In genomic region chr3:15794303-15794771, GRCh38 we compare ENCODE assay signal across 8 cellular contexts. TPM values are rescaled to one million over a fixed set of nuclear protein-coding genes. Genes with fewer than 3 reads are reported as not detected.
DNase-seq lines count a peak whose midpoint lies in the region; ATAC-seq, FAIRE-seq and TF ChIP-seq lines count a peak whose summit lies in the region.

No MANE protein-coding gene starts in this region.

- no peak overlapping the region for H3K4me3 ChIP-seq in pancreas

- ATAC-seq in GM18873 (IDR thresholded peaks at IDR 0.05; ENCODE audit: low FRiP score, unreplicated experiment) = peak; percentile 42
- ATAC-seq in pancreas = no peak
- no peak for ATAC-seq in HG02840 (IDR thresholded peaks at IDR 0.05; ENCODE audit: low FRiP score, unreplicated experiment)

- H3K4me1 Mint-ChIP-seq in MCF 10A (ENCODE audit: insufficient read depth, unreplicated experiment) = peaks cover 30% of the 10 kb centered on the region

- no peaks in the 10 kb centered on the region for H3K9me3 ChIP-seq in pancreas

- H3K4me3 Mint-ChIP-seq in MCF 10A (ENCODE audit: unreplicated experiment) = peak overlapping the region; percentile 89

- peaks cover 49% of the 10 kb centered on the region for H3K36me3 Mint-ChIP-seq in MCF 10A (ENCODE audit: insufficient read depth, unreplicated experiment)

- TF ChIP-seq CTCF in MCF 10A (IDR thresholded peaks at IDR 0.05; ENCODE audit: unreplicated experiment) (no peak), pancreas (IDR thresholded peaks at IDR 0.05) (no peak), GM10248 (IDR thresholded peaks at IDR 0.05; ENCODE audit: control extremely low read depth, extremely low read depth, low read depth, missing control alignments) (no peak)

- H3K36me3 ChIP-seq in pancreas = no peaks in the 10 kb centered on the region

- intact Hi-C loops in MCF 10A (cut with micrococcal nuclease) = no loop called here
- intact Hi-C loops in pancreas (cut with DNase I) = no loop called here

- no peaks in the 10 kb centered on the region for H3K27me3 Mint-ChIP-seq in MCF 10A (ENCODE audit: insufficient read depth, unreplicated experiment)

- H3K27me3 ChIP-seq in pancreas = no peaks in the 10 kb centered on the region

- POLR2A ChIA-PET in MCF 10A (lab: Yijun Ruan, JAX) (interaction anchor here (0.6 to 12.3 kb wide), 5 partner anchors 13 to 160 kb away, joined by 3 to 293 read pairs (median 9); no protein-coding TSS in a partner anchor), GM10248 (lab: Yijun Ruan, JAX) (interaction anchor here (0.7 kb wide), 1 partner anchor 586 kb away, joined by 3 read pairs; no protein-coding TSS in a partner anchor)

- peak; percentile 83 for DNase-seq in LHCN-M2 (ENCODE audit: low read depth)
- DNase-seq in MCF 10A (ENCODE audit: unreplicated experiment) = peak; percentile 54
- no peak for DNase-seq in pancreas
- DNase-seq in GM10248 (ENCODE audit: extremely low spot score) = no peak
- no peak for DNase-seq in stimulated activated naive CD4-positive, alpha-beta T cell treated with Interleukin-2 at 50 U/mL for 16 hours (lab: John Stamatoyannopoulos, UW)
- DNase-seq in cerebellar nuclear complex (lab: John Stamatoyannopoulos, UW) = no peak

- 77 to 86% methylated on average over 3 of the region's 3 CpGs for WGBS in pancreas, 2 donors

- H3K27ac Mint-ChIP-seq in MCF 10A (ENCODE audit: low read depth, unreplicated experiment) = peak overlapping the region; percentile 97

- BruUV-seq in MCF 10A (replicated peaks; lab: Mats Ljungman, UMichigan) = no TSS peak

- FAIRE-seq in pancreas (lab: Jason Lieb, UNC) = peak; percentile 20

- H3K27ac ChIP-seq in pancreas = peak overlapping the region in 1 of 4 donors; percentile 9

- H3K9me3 Mint-ChIP-seq in MCF 10A (ENCODE audit: unreplicated experiment) = peaks cover 23% of the 10 kb centered on the region

- H3K4me1 ChIP-seq in pancreas = peaks cover 13 to 29% (median 24%) of the 10 kb centered on the region in 3 donors

- CTCF ChIA-PET in MCF 10A (lab: Yijun Ruan, JAX) = no interaction called here
- CTCF ChIA-PET in GM10248 (lab: Yijun Ruan, JAX) = interaction anchor here (1.1 to 2.8 kb wide), 4 partner anchors 13 to 18 kb away, joined by 3 to 8 read pairs (median 4); no protein-coding TSS in a partner anchor

RNA-seq across cellular contexts. Expression of gene ANKRD28, which starts 3.4 kb away (rescaled TPM):
- total RNA-seq in LHCN-M2 (2014; rRNA removed) (181 and 196 TPM in 2 replicates), MCF 10A (2022) (71.7 and 79.0 TPM in 2 replicates), pancreas (10 to 100 TPM; 25.7 to 40.5 (median 32.3) TPM)
- 40.7 TPM for polyA plus RNA-seq in LHCN-M2 (2012)
- 10 to 100 TPM in 1 of 2 donors, 1 to 10 TPM in 1; 9.5 to 10.7 TPM for polyA plus RNA-seq in pancreas

Comparison
In these comparisons a context has a peak if more than half of its experiments do, and no peak if none do; other contexts are left out.
1. DNase-seq: peak in LHCN-M2 (single experiment) and MCF 10A (single experiment); none in pancreas (0 of 6), GM10248 (single experiment), stimulated activated naive CD4-positive, alpha-beta T cell treated with Interleukin-2 at 50 U/mL for 16 hours (single experiment) and cerebellar nuclear complex (0 of 2).